ENCODE assay signal across 8 cellular contexts in the genomic region with DNA sequence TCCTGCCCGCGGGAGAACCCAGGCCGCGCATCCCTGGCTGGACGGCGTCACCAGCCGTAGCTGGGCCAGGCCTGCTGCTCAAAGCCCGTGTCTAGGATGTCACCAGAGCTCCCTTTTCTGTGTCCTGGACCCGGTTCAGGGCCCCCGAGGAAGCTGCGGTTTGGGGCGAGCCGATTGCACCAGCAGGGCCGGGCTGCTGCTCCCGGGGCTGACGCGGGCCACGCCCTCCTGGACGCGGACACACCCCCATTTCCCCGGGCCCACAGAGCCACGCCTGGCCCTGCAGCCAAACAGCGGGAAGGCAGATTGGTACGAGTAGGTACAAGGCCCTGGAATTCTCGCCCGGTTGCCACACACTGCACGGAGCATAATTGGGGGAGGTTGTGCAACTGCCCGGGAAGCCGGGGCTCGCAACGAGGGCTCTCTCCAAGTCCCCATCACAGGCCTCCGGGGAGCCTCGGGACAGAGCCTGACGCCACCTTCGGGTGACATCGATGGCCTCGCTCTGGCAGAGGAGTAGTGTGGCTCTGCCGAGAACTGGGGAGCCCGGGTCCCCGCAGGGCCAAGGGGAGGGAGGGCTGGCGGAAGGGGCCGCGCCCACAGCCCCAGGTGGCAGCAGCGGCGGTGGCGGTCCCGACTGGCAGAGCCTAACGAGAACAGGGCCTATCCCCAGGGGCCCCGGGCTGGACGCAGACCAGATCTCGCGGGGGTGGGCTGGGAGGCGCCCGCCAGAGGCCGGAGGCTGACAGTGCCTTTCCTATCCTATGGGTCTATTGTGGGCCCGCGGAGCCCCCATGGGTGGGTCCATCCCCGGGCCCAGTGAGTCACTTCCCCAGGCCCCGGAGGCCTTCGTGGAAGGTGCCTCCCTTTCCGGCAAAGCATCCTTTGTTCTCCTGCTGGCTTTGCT. TPM values are rescaled to one million over a fixed set of nuclear protein-coding genes. Genes with fewer than 3 reads are reported as not detected.
DNase-seq lines count a peak whose midpoint lies in the region; ATAC-seq and TF ChIP-seq lines count a peak whose summit lies in the region.

No MANE protein-coding gene starts in this region.

- H3K4me3 ChIP-seq in HFF-Myc (replicated peaks; ENCODE audit: low read depth, low read length) (peak overlapping the region; percentile 34), adrenal gland (peak overlapping the region in 1 of 4 donors; percentile 35)

- TF ChIP-seq POLR2A in adrenal gland (IDR thresholded peaks at IDR 0.05) = no peak

- intact Hi-C loops in adrenal gland (cut with DNase I) (no loop called here), sciatic nerve (cut with DNase I) (no loop called here)

- peaks cover 8% of the 10 kb centered on the region for H3K27me3 ChIP-seq in adrenal gland

- peak; percentile 56 for DNase-seq in AG09319 (ENCODE audit: extremely low read depth, low read depth)
- DNase-seq in HFF-Myc (ENCODE audit: extremely low read depth, low read depth) = no peak
- peak; percentile 43 for DNase-seq in SK-N-DZ (ENCODE audit: low spot score)
- peak; percentile 49 to 78 (median 59) for DNase-seq in adrenal gland
- peak; percentile 82 for DNase-seq in hepatic stellate cell (ENCODE audit: low spot score)
- peak; percentile 86 for DNase-seq in sciatic nerve (ENCODE audit: low spot score)
- DNase-seq in NCI-H524 treated with DMSO at 0.1 percent for 48 hours (lab: John Stamatoyannopoulos, UW) = no peak

- ATAC-seq in sciatic nerve (peak; percentile 95), GM18520 (IDR thresholded peaks at IDR 0.05; ENCODE audit: unreplicated experiment) (no peak)

- H3K27ac ChIP-seq in adrenal gland = peak overlapping the region in 2 of 5 donors; percentile 30 to 79

- H3K36me3 ChIP-seq in adrenal gland (replicated peaks in 1 of 2) = no peaks in the 10 kb centered on the region

- 6 to 18% (median 8%) methylated on average over 5 to 61 of the region's 61 CpGs for WGBS in adrenal gland, 4 donors

- peaks cover 6 to 14% of the 10 kb centered on the region in 2 donors for H3K4me1 ChIP-seq in adrenal gland (replicated peaks in 1 of 2)

- TF ChIP-seq CTCF in AG09319 (IDR thresholded peaks at IDR 0.05; ENCODE audit: low read depth, low read length) (no peak), HFF-Myc (IDR thresholded peaks at IDR 0.05; ENCODE audit: low read depth, low read length, missing control alignments) (no peak), adrenal gland (IDR thresholded peaks at IDR 0.05) (no peak)

- H3K9me3 ChIP-seq in adrenal gland (replicated peaks in 1 of 3) = no peaks in the 10 kb centered on the region

RNA-seq across cellular contexts. Expression of a gene that starts 23.5 kb away (rescaled TPM):
- 37.0 and 40.7 TPM in 2 replicates for polyA plus RNA-seq in SK-N-DZ (2014; cell fraction: cytosol; rRNA removed)
- 78.0 and 79.8 TPM in 2 replicates for polyA plus RNA-seq in SK-N-DZ (2014; cell fraction: nucleus; rRNA removed)
- total RNA-seq in adrenal gland (10 to 100 TPM in 5 of 8 donors, 1 to 10 TPM in 3; 3.9 to 21.7 (median 11.2) TPM), sciatic nerve (20.4 TPM)
- 10 to 100 TPM in 2 of 3 donors, 1 to 10 TPM in 1; 3.4 to 16.6 (median 16.4) TPM for polyA plus RNA-seq in adrenal gland

Comparison
In these comparisons a context has a peak if more than half of its experiments do, and no peak if none do; other contexts are left out.
1. DNase-seq: peak in AG09319 (single experiment), SK-N-DZ (single experiment), adrenal gland (7 of 7), hepatic stellate cell (single experiment) and sciatic nerve (single experiment); none in HFF-Myc (single experiment) and NCI-H524 treated with DMSO at 0.1 percent for 48 hours (single experiment).